9 cellular contexts compared by ENCODE assay signal in genomic region chr6:6588924-6589696, GRCh38. TPM values are rescaled to one million over a fixed set of nuclear protein-coding genes. Genes with fewer than 3 reads are reported as not detected.
DNase-seq lines count a peak whose midpoint lies in the region; ATAC-seq and TF ChIP-seq lines count a peak whose summit lies in the region.
"Had no signal": no experiment of that assay in that cellular context is flagged by ENCODE, and none has a peak within 500 bp of the region (broad histone marks: within the 10 kb centered on the region; RNA-seq: fewer than 3 reads in every experiment).

No MANE protein-coding gene starts in this region.

- no peaks in the 10 kb centered on the region for H4K20me1 ChIP-seq in MM.1S (ENCODE audit: insufficient read depth, low read length)

- H3K4me2 ChIP-seq in MM.1S (ENCODE audit: low read depth, low read length), result peak overlapping the region; percentile 58

- no peaks in the 10 kb centered on the region for H3K79me2 ChIP-seq in MM.1S (ENCODE audit: low read length)

- no peaks in the 10 kb centered on the region for H3K27me3 ChIP-seq in MM.1S (replicated peaks; ENCODE audit: insufficient read depth, low read length)
- no peaks in the 10 kb centered on the region for H3K27me3 ChIP-seq in skeletal muscle tissue (ENCODE audit: control insufficient read depth in 3 of 3, insufficient read depth in 3 of 3, low read length in 3 of 3)
- H3K27me3 ChIP-seq: sigmoid colon had no signal

- H3K4me3 ChIP-seq in GM12865 (ENCODE audit: low read depth, low read length) (peak overlapping the region; percentile 95), MM.1S (ENCODE audit: low read length) (peak overlapping the region; percentile 53), skeletal muscle tissue (ENCODE audit: low read length in 3 of 3) (no peak overlapping the region)

- no peaks in the 10 kb centered on the region for H3K9me2 ChIP-seq in MM.1S (replicated peaks; ENCODE audit: insufficient read depth, low read length)

- H3K4me1 ChIP-seq in MM.1S (ENCODE audit: low read length), result peaks cover 54% of the 10 kb centered on the region
- H3K4me1 ChIP-seq in skeletal muscle tissue (ENCODE audit: control insufficient read depth in 3 of 3, insufficient read depth in 3 of 3, low read length in 3 of 3), result peaks cover 4 to 13% (median 9%) of the 10 kb centered on the region in 3 donors

- no peak for TF ChIP-seq CTCF in GM12865 (IDR thresholded peaks at IDR 0.05; ENCODE audit: insufficient read depth, low read depth, low read length, missing control alignments)
- TF ChIP-seq CTCF in MM.1S (IDR thresholded peaks at IDR 0.05; ENCODE audit: low read length), result no peak

- no peaks in the 10 kb centered on the region for H3K9me3 ChIP-seq in MM.1S (replicated peaks; ENCODE audit: insufficient read depth, low read length)
- H3K9me3 ChIP-seq in skeletal muscle tissue (ENCODE audit: control insufficient read depth in 3 of 3, low read length in 3 of 3), result no peaks in the 10 kb centered on the region
- H3K9me3 ChIP-seq: sigmoid colon had no signal

- H2AFZ ChIP-seq in MM.1S (ENCODE audit: low read length), result peak overlapping the region; percentile 32; the same call in 1 of the 2 replicates

- H3F3A ChIP-seq in MM.1S (ENCODE audit: insufficient read depth, low read length), result peaks cover 35% of the 10 kb centered on the region

- H3K27ac ChIP-seq in MM.1S (ENCODE audit: low read length) (peak overlapping the region; percentile 64), caudate nucleus (ENCODE audit: low read depth, low read length) (peak overlapping the region; percentile 11), skeletal muscle tissue (ENCODE audit: low read depth, low read length) (peak overlapping the region; percentile 30)

- no peaks in the 10 kb centered on the region for H3K36me3 ChIP-seq in MM.1S (replicated peaks; ENCODE audit: insufficient read depth, low read length)
- no peaks in the 10 kb centered on the region for H3K36me3 ChIP-seq in skeletal muscle tissue (ENCODE audit: control insufficient read depth in 3 of 3, insufficient read depth in 3 of 3, low read length in 3 of 3)
- H3K36me3 ChIP-seq: sigmoid colon had no signal

- peak; percentile 80 for DNase-seq in GM12865 (ENCODE audit: low read depth)
- no peak for DNase-seq in MM.1S
- DNase-seq in caudate nucleus (lab: John Stamatoyannopoulos, UW), result no peak
- DNase-seq in GM19240 (ENCODE audit: insufficient read length, low spot score), result no peak
- DNase-seq in NCI-H2081 treated with DMSO at 0.1 percent for 48 hours (lab: John Stamatoyannopoulos, UW), result no peak
- DNase-seq: erythroblast, sigmoid colon had no signal

- H3K9ac ChIP-seq in MM.1S (ENCODE audit: low read length), result peak overlapping the region; percentile 42; the same call in 1 of the 2 replicates
- H3K9ac ChIP-seq in skeletal muscle tissue (ENCODE audit: low read depth in 1 of 3, low read length in 3 of 3), result no peak overlapping the region

- ATAC-seq in HG03135 (IDR thresholded peaks at IDR 0.05; ENCODE audit: unreplicated experiment), result no peak

RNA-seq across cellular contexts. Expression of gene LY86, which starts 0.6 kb away (rescaled TPM):
- total RNA-seq in skeletal muscle tissue, result 6.8 TPM

Comparison
In these comparisons a context has a peak if more than half of its experiments do, and no peak if none do; other contexts are left out.
1. H3K4me3 ChIP-seq: peak in GM12865 (single experiment) and MM.1S (single experiment); none in skeletal muscle tissue (0 of 3).
2. H3K27ac ChIP-seq: peak in every context shown above with its lines; median percentile 64 in MM.1S; 30 in skeletal muscle tissue; 11 in caudate nucleus.